1 cellular context compared by ENCODE assay signal in genomic region chr16:66653581-66654350, GRCh38.
TF ChIP-seq lines count a peak whose summit lies in the region.

No MANE protein-coding gene starts in this region.

TF ChIP-seq in K562, 482 proteins besides CTCF, POLR2A, EP300 and RAD21 (continued from another document):
- TF ChIP-seq CEBPG (CRISPR knock-in tag; IDR thresholded peaks at IDR 0.05) (no peak), CEBPG (tag; conservative IDR thresholded peaks at IDR 0.05 in 1 of 2, IDR thresholded peaks at IDR 0.05 in 1 of 2) (peak; percentile 53 to 59), CEBPB (tag; IDR thresholded peaks at IDR 0.05) (peak; percentile 73)
